36 cellular contexts compared by ENCODE assay signal in the genomic region with DNA sequence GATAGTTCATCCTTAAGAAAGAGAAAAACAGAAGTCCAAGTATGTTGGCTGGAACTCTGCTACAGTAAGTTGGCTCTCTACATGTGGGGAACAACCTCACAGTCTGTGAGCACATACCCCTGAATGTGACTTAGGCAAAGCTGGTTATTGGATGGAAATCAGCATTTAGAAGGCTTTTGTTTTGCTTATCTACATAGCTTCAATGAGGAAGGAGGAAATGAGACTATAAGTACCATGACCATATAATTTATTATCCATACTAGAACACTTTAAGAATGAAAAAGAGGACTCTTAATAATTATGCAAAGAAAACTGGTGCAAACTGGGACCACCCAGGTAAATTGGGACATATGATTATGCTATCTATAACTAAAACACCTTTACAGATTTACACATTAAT. TPM values are rescaled to one million over a fixed set of nuclear protein-coding genes. Genes with fewer than 3 reads are reported as not detected.
A peak's percentile ranks its signal among the peaks of the same experiment; 100 is the strongest.
DNase-seq lines count a peak whose midpoint lies in the region; ATAC-seq, FAIRE-seq and TF ChIP-seq lines count a peak whose summit lies in the region.
"Had no signal": no experiment of that assay in that cellular context is flagged by ENCODE, and none has a peak within 500 bp of the region (broad histone marks: within the 10 kb centered on the region; RNA-seq: fewer than 3 reads in every experiment).

No MANE protein-coding gene starts in this region.

- H3K4me3 ChIP-seq in endothelial cell of umbilical vein (replicated peaks in 1 of 3; ENCODE audit: insufficient read depth in 1 of 3, low read depth in 1 of 3, low read length in 3 of 3) (no peak overlapping the region), mucosa of descending colon (no peak overlapping the region), mammary epithelial cell (replicated peaks in 1 of 3; ENCODE audit: insufficient read depth in 1 of 3, low read depth in 2 of 3, low read length in 3 of 3) (no peak overlapping the region)
- H3K4me3 ChIP-seq: A549; BLaER1; BLaER1 treated with 17β-estradiol and CSF1 and Interleukin-3, amounts not matched to agents 10 nM and 100 nM had no signal

- no peaks in the 10 kb centered on the region for H3K27me3 Mint-ChIP-seq in Calu3 (ENCODE audit: unreplicated experiment)
- no peaks in the 10 kb centered on the region for H3K27me3 Mint-ChIP-seq in activated CD4-positive, alpha-beta T cell treated with anti-CD3 and anti-CD28 coated beads for 36 hours
- H3K27me3 Mint-ChIP-seq: CD4-positive, alpha-beta T cell had no signal

- H2AFZ ChIP-seq in endothelial cell of umbilical vein (ENCODE audit: low read depth, low read length) = no peak overlapping the region
- H2AFZ ChIP-seq in mammary epithelial cell (ENCODE audit: low read depth, low read length) = no peak overlapping the region

- ATAC-seq in left colon = peak; percentile 69
- ATAC-seq in mucosa of descending colon = peak; percentile 53
- ATAC-seq in activated CD4-positive, alpha-beta T cell treated with anti-CD3 and anti-CD28 coated beads for 36 hours = no peak
- ATAC-seq: A549; CD8-positive, alpha-beta T cell had no signal

- no peaks in the 10 kb centered on the region for H3K36me3 Mint-ChIP-seq in Calu3 (ENCODE audit: insufficient read depth, unreplicated experiment)
- H3K36me3 Mint-ChIP-seq in activated CD4-positive, alpha-beta T cell treated with anti-CD3 and anti-CD28 coated beads for 36 hours (ENCODE audit: low read depth) = peaks cover 1% of the 10 kb centered on the region
- H3K36me3 Mint-ChIP-seq: CD4-positive, CD25-positive, alpha-beta regulatory T cell had no signal

- H3K9me3 ChIP-seq in endothelial cell of umbilical vein (replicated peaks; ENCODE audit: control insufficient read depth, insufficient read depth, low read length) = no peaks in the 10 kb centered on the region
- peaks cover 3% of the 10 kb centered on the region for H3K9me3 ChIP-seq in mucosa of descending colon
- no peaks in the 10 kb centered on the region for H3K9me3 ChIP-seq in mammary epithelial cell (replicated peaks; ENCODE audit: insufficient read depth, low read length)
- H3K9me3 ChIP-seq: BE2C had no signal

- H3K9ac ChIP-seq in endothelial cell of umbilical vein (replicated peaks; ENCODE audit: extremely low read depth, insufficient read depth, low read length) = no peak overlapping the region
- H3K9ac ChIP-seq in mammary epithelial cell (ENCODE audit: insufficient read depth, low read length) = no peak overlapping the region
- H3K9ac ChIP-seq: BLaER1; BLaER1 treated with 17β-estradiol and CSF1 and Interleukin-3, amounts not matched to agents 10 nM and 100 nM had no signal

- intact Hi-C loops in endothelial cell of umbilical vein (cut with micrococcal nuclease) (loop anchor here (10.0 kb wide), 1 partner anchor 465 kb away; a partner anchor contains a TSS), left colon (cut with DNase I, micrococcal nuclease) (no loop called here), mucosa of descending colon (cut with DNase I, micrococcal nuclease) (no loop called here), mammary epithelial cell (cut with micrococcal nuclease) (loop anchor here (2.0 kb wide), 1 partner anchor 13 kb away; no protein-coding TSS in a partner anchor), Calu3 (cut with micrococcal nuclease; ENCODE audit: unreplicated experiment) (no loop called here)
- intact Hi-C loops in activated CD4-positive, alpha-beta T cell treated with anti-CD3 and anti-CD28 coated beads for 36 hours (cut with DNase I, micrococcal nuclease) = no loop called here

- H3K4me2 ChIP-seq in endothelial cell of umbilical vein (ENCODE audit: insufficient read depth, low read length) (no peak overlapping the region), mammary epithelial cell (ENCODE audit: insufficient read depth, low read depth, low read length) (no peak overlapping the region)
- H3K4me2 ChIP-seq: A549; BLaER1; BLaER1 treated with 17β-estradiol and CSF1 and Interleukin-3, amounts not matched to agents 10 nM and 100 nM had no signal

- H3K36me3 ChIP-seq in endothelial cell of umbilical vein (ENCODE audit: control insufficient read depth in 2 of 2, extremely low read depth in 1 of 2, insufficient read depth in 2 of 2, low read length in 2 of 2) = no peaks in the 10 kb centered on the region
- H3K36me3 ChIP-seq in mucosa of descending colon (ENCODE audit: low read depth) = no peaks in the 10 kb centered on the region
- H3K36me3 ChIP-seq in mammary epithelial cell (ENCODE audit: insufficient read depth, low read length) = no peaks in the 10 kb centered on the region
- H3K36me3 ChIP-seq: BE2C, BLaER1 had no signal

- peaks cover 7% of the 10 kb centered on the region for H3K9me3 Mint-ChIP-seq in Calu3 (ENCODE audit: low read depth, unreplicated experiment)
- H3K9me3 Mint-ChIP-seq in activated CD4-positive, alpha-beta T cell treated with anti-CD3 and anti-CD28 coated beads for 36 hours (ENCODE audit: low read depth) = peaks cover 14% of the 10 kb centered on the region

- H3K4me1 Mint-ChIP-seq in Calu3 (ENCODE audit: low read depth, unreplicated experiment) = no peaks in the 10 kb centered on the region
- H3K4me1 Mint-ChIP-seq in activated CD4-positive, alpha-beta T cell treated with anti-CD3 and anti-CD28 coated beads for 36 hours = peaks cover under 1% of the 10 kb centered on the region
- H3K4me1 Mint-ChIP-seq: CD4-positive, alpha-beta memory T cell; CD8-positive, alpha-beta memory T cell had no signal

- no peaks in the 10 kb centered on the region for H3K27me3 ChIP-seq in endothelial cell of umbilical vein (ENCODE audit: control insufficient read depth in 2 of 2, insufficient read depth in 2 of 2, low read length in 2 of 2)
- H3K27me3 ChIP-seq in mammary epithelial cell (ENCODE audit: insufficient read depth, low read length) = peaks cover 6% of the 10 kb centered on the region
- H3K27me3 ChIP-seq: BLaER1; BLaER1 treated with 17β-estradiol and CSF1 and Interleukin-3, amounts not matched to agents 10 nM and 100 nM had no signal

- FAIRE-seq in endothelial cell of umbilical vein (lab: Jason Lieb, UNC) = no peak
- FAIRE-seq: A204.1, A549, D721Med had no signal

- H3K4me3 Mint-ChIP-seq in Calu3 (ENCODE audit: low read depth, unreplicated experiment) = no peak overlapping the region
- no peak overlapping the region for H3K4me3 Mint-ChIP-seq in activated CD4-positive, alpha-beta T cell treated with anti-CD3 and anti-CD28 coated beads for 36 hours
- H3K4me3 Mint-ChIP-seq: B cell; CD14-positive monocyte; CD4-positive, alpha-beta memory T cell; CD4-positive, alpha-beta T cell; CD4-positive, CD25-positive, alpha-beta regulatory T cell; CD8-positive, alpha-beta memory T cell; CD8-positive, alpha-beta T cell had no signal

- POLR2A ChIA-PET in endothelial cell of umbilical vein (lab: Charles Lee) = no interaction called here
- POLR2A ChIA-PET in activated CD4-positive, alpha-beta T cell treated with anti-CD3 and anti-CD28 coated beads for 36 hours (lab: Charles Lee) = no interaction called here

- H4K20me1 ChIP-seq in endothelial cell of umbilical vein (replicated peaks; ENCODE audit: control insufficient read depth, extremely low read depth, insufficient read depth, low read length) = no peaks in the 10 kb centered on the region
- no peaks in the 10 kb centered on the region for H4K20me1 ChIP-seq in mammary epithelial cell (ENCODE audit: insufficient read depth, low read length)
- H4K20me1 ChIP-seq: BLaER1; BLaER1 treated with 17β-estradiol and CSF1 and Interleukin-3, amounts not matched to agents 10 nM and 100 nM had no signal

- BruUV-seq in endothelial cell of umbilical vein (replicated peaks; lab: Mats Ljungman, UMichigan) (no TSS peak), mammary epithelial cell (replicated peaks; lab: Mats Ljungman, UMichigan) (no TSS peak), Calu3 (replicated peaks; lab: Mats Ljungman, UMichigan) (no TSS peak)

- H3K9me1 ChIP-seq in endothelial cell of umbilical vein (replicated peaks; ENCODE audit: control insufficient read depth, extremely low read depth, insufficient read depth, low read length) = no peaks in the 10 kb centered on the region

- H3K4me1 ChIP-seq in endothelial cell of umbilical vein (ENCODE audit: control insufficient read depth, extremely low read depth, insufficient read depth, low read length) (peaks cover 5% of the 10 kb centered on the region), mucosa of descending colon (ENCODE audit: low read depth) (no peaks in the 10 kb centered on the region), mammary epithelial cell (ENCODE audit: insufficient read depth, low read length) (no peaks in the 10 kb centered on the region)
- H3K4me1 ChIP-seq: A549, BE2C, BLaER1, Caco-2 had no signal

- in situ Hi-C loops in mammary epithelial cell (cut with MboI; ENCODE audit: low sequenced_read_pairs in 2 of 2) = no loop called here

- H3K27ac Mint-ChIP-seq in Calu3 (ENCODE audit: unreplicated experiment) = no peak overlapping the region
- H3K27ac Mint-ChIP-seq in activated CD4-positive, alpha-beta T cell treated with anti-CD3 and anti-CD28 coated beads for 36 hours = no peak overlapping the region
- H3K27ac Mint-ChIP-seq: B cell; CD4-positive, alpha-beta T cell; CD4-positive, CD25-positive, alpha-beta regulatory T cell; CD8-positive, alpha-beta memory T cell; CD8-positive, alpha-beta T cell had no signal

- CTCF ChIA-PET in endothelial cell of umbilical vein (lab: Charles Lee) = interaction anchor here (1.1 to 1.5 kb wide), 4 partner anchors 8 to 32 kb away, joined by 3 to 4 read pairs (median 3); a partner anchor contains a TSS
- CTCF ChIA-PET in mammary epithelial cell (lab: Charles Lee; ENCODE audit: low non-redundant PET) = no interaction called here
- CTCF ChIA-PET in Calu3 (lab: Charles Lee) = no interaction called here
- CTCF ChIA-PET in activated CD4-positive, alpha-beta T cell treated with anti-CD3 and anti-CD28 coated beads for 36 hours (lab: Charles Lee) = interaction anchor here (0.9 to 1.2 kb wide), 2 partner anchors 10 to 165 kb away, joined by 3 to 4 read pairs; no protein-coding TSS in a partner anchor

- dilution Hi-C loops in endothelial cell of umbilical vein (cut with MboI; ENCODE audit: extremely low pct_ligation_motif_present, low sequenced_read_pairs) (no loop called here), mammary epithelial cell (cut with HindIII; ENCODE audit: low sequenced_read_pairs) (no loop called here)

- TF ChIP-seq CTCF in endothelial cell of umbilical vein (IDR thresholded peaks at IDR 0.05; ENCODE audit: extremely low read depth in 1 of 2, insufficient read depth in 1 of 2, low read depth in 1 of 2, low read length in 2 of 2) (no peak), mucosa of descending colon (IDR thresholded peaks at IDR 0.05) (no peak), mammary epithelial cell (conservative IDR thresholded peaks at IDR 0.05 in 1 of 2, IDR thresholded peaks at IDR 0.05 in 1 of 2; ENCODE audit: extremely low read depth in 1 of 2, insufficient read depth in 1 of 2, low read depth in 1 of 2, low read length in 2 of 2) (no peak), Calu3 (IDR thresholded peaks at IDR 0.05; ENCODE audit: unreplicated experiment) (no peak)

- H3K79me2 ChIP-seq in endothelial cell of umbilical vein (ENCODE audit: control insufficient read depth, insufficient read depth, low read length) = no peaks in the 10 kb centered on the region
- H3K79me2 ChIP-seq in mammary epithelial cell (ENCODE audit: insufficient read depth, low read length) = no peaks in the 10 kb centered on the region

- H3K27ac ChIP-seq in endothelial cell of umbilical vein (ENCODE audit: insufficient read depth, low read depth, low read length) (no peak overlapping the region), mammary epithelial cell (ENCODE audit: insufficient read depth, low read depth, low read length) (no peak overlapping the region)
- H3K27ac ChIP-seq: 22Rv1; A549; BLaER1; BLaER1 treated with 17β-estradiol and CSF1 and Interleukin-3, amounts not matched to agents 10 nM and 100 nM; C4-2B had no signal

- DNase-seq in OCI-M1 (lab: John Stamatoyannopoulos, UW) = peak; percentile 40
- DNase-seq in endothelial cell of umbilical vein (ENCODE audit: low read depth, low spot score) = peak; percentile 29
- DNase-seq in left colon = no peak
- no peak for DNase-seq in mucosa of descending colon
- no peak for DNase-seq in mammary epithelial cell
- DNase-seq in Calu3 = no peak
- no peak for DNase-seq in NCI-H2029 (lab: John Stamatoyannopoulos, UW)
- no peak for DNase-seq in activated CD4-positive, alpha-beta T cell treated with anti-CD3 and anti-CD28 coated beads for 36 hours
- DNase-seq: 8988T; ACHN; AML-193; BE2C; C1 segment of cervical spinal cord; Caco-2; CD4-positive, alpha-beta memory T cell; CD4-positive, alpha-beta T cell; CD4-positive, CD25-positive, alpha-beta regulatory T cell; CD8-positive, alpha-beta memory T cell; CD8-positive, alpha-beta T cell; COR-L47; DMS 273 treated with DMSO at 0.1 percent for 48 hours; DMS153; DMS53; DMS79; DMS79 treated with DMSO at 0.1 percent for 48 hours; DND-41; EL had no signal

- TF ChIP-seq POLR2A in endothelial cell of umbilical vein (IDR thresholded peaks at IDR 0.05; ENCODE audit: low read depth, low read length) = no peak

RNA-seq across cellular contexts. Expression of a gene that starts 31.7 kb away (rescaled TPM):
- 179 and 223 TPM in 2 replicates for total RNA-seq in endothelial cell of umbilical vein
- 103 and 111 TPM in 2 replicates for polyA plus RNA-seq in endothelial cell of umbilical vein
- 103 and 115 TPM in 2 replicates for polyA plus RNA-seq in endothelial cell of umbilical vein (2011; cell fraction: cytosol; rRNA removed)
- 77.0 and 114 TPM in 2 replicates for polyA plus RNA-seq in endothelial cell of umbilical vein (2011; cell fraction: nucleus; rRNA removed)
- polyA plus RNA-seq in endothelial cell of umbilical vein (2012) = 164 and 176 TPM in 2 replicates
- polyA minus RNA-seq in endothelial cell of umbilical vein = 106 and 107 TPM in 2 replicates
- polyA minus RNA-seq in endothelial cell of umbilical vein (2011; cell fraction: cytosol; rRNA and poly(A)+ RNA removed) = 565 TPM
- 216 and 218 TPM in 2 replicates for polyA minus RNA-seq in endothelial cell of umbilical vein (2011; cell fraction: nucleus; rRNA and poly(A)+ RNA removed)
- 10 to 100 TPM; 44.0 to 75.4 TPM for total RNA-seq in left colon
- total RNA-seq in mucosa of descending colon = 10 to 100 TPM; 40.1 to 53.0 (median 50.8) TPM
- 10 to 100 TPM; 35.2 to 40.5 TPM for total RNA-seq in mammary epithelial cell
- 18.5 TPM for polyA plus RNA-seq in mammary epithelial cell
- 20.1 TPM for polyA minus RNA-seq in mammary epithelial cell
- 106 and 126 TPM in 2 replicates for total RNA-seq in Calu3 (2022)
- 10 to 100 TPM; 56.8 to 92.7 TPM for total RNA-seq in activated CD4-positive, alpha-beta T cell treated with anti-CD3 and anti-CD28 coated beads for 36 hours

Comparison
In these comparisons a context has a peak if more than half of its experiments do, and no peak if none do; other contexts are left out.
1. DNase-seq: peak in OCI-M1 (single experiment) and endothelial cell of umbilical vein (single experiment); none in left colon (0 of 2), mucosa of descending colon (0 of 3), mammary epithelial cell (single experiment), Calu3 (single experiment), NCI-H2029 (single experiment) and activated CD4-positive, alpha-beta T cell treated with anti-CD3 and anti-CD28 coated beads for 36 hours (single experiment).
2. CTCF ChIA-PET loops: an anchor here in endothelial cell of umbilical vein (1.1 to 1.5 kb wide) and activated CD4-positive, alpha-beta T cell treated with anti-CD3 and anti-CD28 coated beads for 36 hours (0.9 to 1.2 kb wide); none called in mammary epithelial cell and Calu3.
3. intact Hi-C loops: an anchor here in endothelial cell of umbilical vein (10.0 kb wide) and mammary epithelial cell (2.0 kb wide); none called in left colon, mucosa of descending colon, Calu3 and activated CD4-positive, alpha-beta T cell treated with anti-CD3 and anti-CD28 coated beads for 36 hours.